ENCODE assay signal across 8 cellular contexts in the genomic region with DNA sequence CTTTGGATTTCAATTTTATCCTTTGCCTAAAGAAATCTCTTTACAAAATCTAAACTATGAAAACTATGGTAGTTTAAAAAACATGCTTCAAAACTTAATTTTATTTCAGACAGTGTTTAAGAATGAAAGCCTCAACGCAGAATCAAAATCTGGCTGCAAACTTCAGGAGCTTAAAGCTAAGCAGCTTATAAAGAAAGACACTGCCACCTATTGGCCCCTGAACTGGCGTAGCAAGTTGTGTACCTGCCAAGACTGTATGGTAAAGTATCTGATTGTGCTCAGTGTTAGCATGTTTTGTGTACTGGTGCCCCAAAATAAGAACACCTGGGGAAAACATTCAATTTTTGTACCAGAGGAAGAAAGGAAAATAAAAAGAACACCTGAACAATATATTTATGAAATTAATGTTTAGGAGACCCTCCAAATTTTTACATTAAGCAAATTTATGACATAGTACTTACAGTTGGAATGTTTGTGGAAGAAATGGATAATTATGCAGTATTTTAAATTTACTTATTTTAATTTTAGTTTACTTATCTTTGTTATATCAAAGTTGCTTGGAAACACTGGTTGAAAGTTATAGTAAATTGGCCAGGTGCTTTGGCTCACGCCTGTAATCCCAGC. TPM values are rescaled to one million over a fixed set of nuclear protein-coding genes. Genes with fewer than 3 reads are reported as not detected.
DNase-seq lines count a peak whose midpoint lies in the region; ATAC-seq and TF ChIP-seq lines count a peak whose summit lies in the region.

No MANE protein-coding gene starts in this region.

- no peak overlapping the region for H3K9ac ChIP-seq in NT2/D1 (ENCODE audit: insufficient read length, low read depth)

- peaks cover 59% of the 10 kb centered on the region for H3K36me3 ChIP-seq in NT2/D1 (ENCODE audit: insufficient read depth, insufficient read length, low read length)

- peaks cover 27 to 28% of the 10 kb centered on the region in 2 donors for H3K36me3 Mint-ChIP-seq in activated naive CD4-positive, alpha-beta T cell treated with anti-CD3 and anti-CD28 coated beads, Interleukin-2, amount 50 U/mL, for 72 hours

- H3K27me3 ChIP-seq in HL-60 (ENCODE audit: insufficient read depth, poor library complexity, severe bottlenecking) = no peaks in the 10 kb centered on the region
- no peaks in the 10 kb centered on the region for H3K27me3 ChIP-seq in NT2/D1 (ENCODE audit: insufficient read depth, insufficient read length)

- no peaks in the 10 kb centered on the region for H3K9me3 ChIP-seq in NT2/D1 (ENCODE audit: insufficient read depth, low read length)

- ATAC-seq in activated naive CD4-positive, alpha-beta T cell treated with anti-CD3 and anti-CD28 coated beads, Interleukin-2, amount 50 U/mL, for 72 hours = peak; percentile 50 to 73
- no peak for ATAC-seq in GM21723 (IDR thresholded peaks at IDR 0.05; ENCODE audit: unreplicated experiment)

- no peak overlapping the region for H3K27ac ChIP-seq in HL-60 (replicated peaks)

- no peaks in the 10 kb centered on the region for H3K9me3 Mint-ChIP-seq in activated naive CD4-positive, alpha-beta T cell treated with anti-CD3 and anti-CD28 coated beads, Interleukin-2, amount 50 U/mL, for 72 hours

- H3K27ac Mint-ChIP-seq in activated naive CD4-positive, alpha-beta T cell treated with anti-CD3 and anti-CD28 coated beads, Interleukin-2, amount 50 U/mL, for 72 hours = no peak overlapping the region

- no peak overlapping the region for H3K4me3 ChIP-seq in HL-60 (replicated peaks; ENCODE audit: insufficient read depth, low read length)
- H3K4me3 ChIP-seq in NT2/D1 (ENCODE audit: insufficient read length, low read depth) = no peak overlapping the region

- H3K4me1 ChIP-seq in NT2/D1 (ENCODE audit: insufficient read depth, insufficient read length) = no peaks in the 10 kb centered on the region

- TF ChIP-seq CTCF in GM12872 (IDR thresholded peaks at IDR 0.05; ENCODE audit: insufficient read depth, low read depth, low read length) (peak; percentile 78), HL-60 (IDR thresholded peaks at IDR 0.05; ENCODE audit: insufficient read depth, low read length) (peak; percentile 53)

- DNase-seq in AG08395 (ENCODE audit: low spot score) (peak; percentile 66), HL-60 (ENCODE audit: low read depth in 1 of 2, low spot score in 1 of 2) (peak in 1 of 2 experiments; percentile 57), NT2/D1 (ENCODE audit: low read depth, low spot score) (peak; percentile 35), iPS-NIHi11 (ENCODE audit: low spot score) (peak; percentile 59)
- DNase-seq in activated naive CD4-positive, alpha-beta T cell treated with anti-CD3 and anti-CD28 coated beads, Interleukin-2, amount 50 U/mL, for 72 hours (ENCODE audit: low spot score in 2 of 2) = no peak
- DNase-seq in stimulated activated naive CD4-positive, alpha-beta T cell (lab: John Stamatoyannopoulos, UW) = peak in 5 of 6 experiments; percentile 18 to 50 (median 33)

RNA-seq across cellular contexts. Expression of a gene that starts 12.2 kb away (rescaled TPM):
- total RNA-seq in activated naive CD4-positive, alpha-beta T cell treated with anti-CD3 and anti-CD28 coated beads, Interleukin-2, amount 50 U/mL, for 72 hours = 10 to 100 TPM; 35.4 to 75.8 TPM

RNA-seq across cellular contexts. Expression of a gene that starts 12.3 kb away (rescaled TPM):
- 10 to 100 TPM in 1 of 2 donors, 1 to 10 TPM in 1; 4.1 to 13.8 TPM for total RNA-seq in activated naive CD4-positive, alpha-beta T cell treated with anti-CD3 and anti-CD28 coated beads, Interleukin-2, amount 50 U/mL, for 72 hours

RNA-seq across cellular contexts. Expression of a gene that starts 34.1 kb away (rescaled TPM):
- total RNA-seq in activated naive CD4-positive, alpha-beta T cell treated with anti-CD3 and anti-CD28 coated beads, Interleukin-2, amount 50 U/mL, for 72 hours = 10 to 100 TPM; 10.1 to 10.5 TPM

RNA-seq across cellular contexts. Expression of a gene that starts 34.5 kb away (rescaled TPM):
- 10 to 100 TPM; 14.9 to 19.8 TPM for total RNA-seq in activated naive CD4-positive, alpha-beta T cell treated with anti-CD3 and anti-CD28 coated beads, Interleukin-2, amount 50 U/mL, for 72 hours

Comparison
In these comparisons a context has a peak if more than half of its experiments do, and no peak if none do; other contexts are left out.
1. DNase-seq: peak in AG08395 (single experiment), NT2/D1 (single experiment), iPS-NIHi11 (single experiment) and stimulated activated naive CD4-positive, alpha-beta T cell (5 of 6); none in activated naive CD4-positive, alpha-beta T cell treated with anti-CD3 and anti-CD28 coated beads, Interleukin-2, amount 50 U/mL, for 72 hours (0 of 2).